11 cellular contexts compared by ENCODE assay signal in genomic region chr5:65190328-65191053, GRCh38.
DNase-seq lines count a peak whose midpoint lies in the region; ATAC-seq, FAIRE-seq and TF ChIP-seq lines count a peak whose summit lies in the region.
"Had no signal": no experiment of that assay in that cellular context is flagged by ENCODE, and none has a peak within 500 bp of the region (broad histone marks: within the 10 kb centered on the region; RNA-seq: fewer than 3 reads in every experiment).

No MANE protein-coding gene starts in this region.

- H4K20me1 ChIP-seq in SK-N-SH (ENCODE audit: insufficient read depth): no peaks in the 10 kb centered on the region

- H3K27me3 ChIP-seq in SK-N-SH (ENCODE audit: insufficient read depth): no peaks in the 10 kb centered on the region
- H3K27me3 ChIP-seq in mesendoderm (ENCODE audit: insufficient read depth, low read length, poor library complexity): no peaks in the 10 kb centered on the region
- no peaks in the 10 kb centered on the region for H3K27me3 ChIP-seq in small intestine (ENCODE audit: control insufficient read depth in 2 of 2, insufficient read depth in 2 of 2, low read length in 2 of 2)
- H3K27me3 ChIP-seq: neural progenitor cell had no signal

- H3K4me3 Mint-ChIP-seq in HFFc6: peak overlapping the region; percentile 58
- H3K4me3 Mint-ChIP-seq: neural progenitor cell had no signal

- H3K9me3 ChIP-seq in SK-N-SH (no peaks in the 10 kb centered on the region), small intestine (ENCODE audit: control insufficient read depth, low read depth) (no peaks in the 10 kb centered on the region)

- H3K79me2 ChIP-seq in SK-N-SH (ENCODE audit: insufficient read depth) (peaks cover 37% of the 10 kb centered on the region; the same call in 1 of the 2 replicates), mesendoderm (ENCODE audit: control insufficient read depth, insufficient read depth, low read length) (no peaks in the 10 kb centered on the region)

- H3K9ac ChIP-seq in SK-N-SH: peak overlapping the region; percentile 76
- H3K9ac ChIP-seq in mesendoderm (ENCODE audit: low read length): no peak overlapping the region
- H3K9ac ChIP-seq: neural progenitor cell had no signal

- no peak for TF ChIP-seq POLR2A in erythroblast (IDR thresholded peaks at IDR 0.05; ENCODE audit: low read length)

- peaks cover 2 to 50% of the 10 kb centered on the region in 2 experiments for H3K36me3 ChIP-seq in SK-N-SH (replicated peaks in 1 of 2; ENCODE audit: control insufficient read depth in 1 of 2, insufficient read depth in 2 of 2, low read length in 1 of 2)
- H3K36me3 ChIP-seq in mesendoderm (ENCODE audit: control insufficient read depth, insufficient read depth, low read length): no peaks in the 10 kb centered on the region
- H3K36me3 ChIP-seq in small intestine (ENCODE audit: control insufficient read depth in 2 of 2, insufficient read depth in 2 of 2, low read length in 2 of 2): no peaks in the 10 kb centered on the region
- H3K36me3 ChIP-seq: neural progenitor cell had no signal

- peaks cover 91% of the 10 kb centered on the region for H3K4me1 Mint-ChIP-seq in HFFc6 (ENCODE audit: low read depth)
- H3K4me1 Mint-ChIP-seq: neural progenitor cell had no signal

- POLR2A ChIA-PET in SK-N-SH (lab: Yijun Ruan, JAX): no interaction called here

- H3K79me1 ChIP-seq in mesendoderm (ENCODE audit: low read length): no peaks in the 10 kb centered on the region

- peak overlapping the region; percentile 91 for H3K27ac Mint-ChIP-seq in HFFc6
- H3K27ac Mint-ChIP-seq: neural progenitor cell had no signal

- no peak overlapping the region for H3K18ac ChIP-seq in mesendoderm (ENCODE audit: low read length)

- H3K4me2 ChIP-seq in SK-N-SH: peak overlapping the region; percentile 40; the same call in 1 of the 2 replicates
- H3K4me2 ChIP-seq in mesendoderm (ENCODE audit: low read length): no peak overlapping the region
- H3K4me2 ChIP-seq: neural progenitor cell had no signal

- CTCF ChIA-PET in SK-N-SH (lab: Yijun Ruan, JAX): no interaction called here

- FAIRE-seq in small intestine (lab: Jason Lieb, UNC): no peak
- FAIRE-seq in D721Med (lab: Jason Lieb, UNC): no peak
- FAIRE-seq: colon had no signal

- DNase-seq in HFFc6 (peak; percentile 91), SK-N-SH (no peak), mesendoderm (no peak), small intestine (no peak), erythroblast (lab: John Stamatoyannopoulos, UW) (no peak), D721Med (ENCODE audit: insufficient read length, low spot score) (no peak)
- DNase-seq: Right ventricle myocardium superior had no signal

- no peak overlapping the region for H3K56ac ChIP-seq in mesendoderm (ENCODE audit: low read length)

- H2AK5ac ChIP-seq in mesendoderm (ENCODE audit: low read length): no peak overlapping the region

- H3K4me3 ChIP-seq in SK-N-SH (ENCODE audit: low read depth in 2 of 2, low read length in 1 of 2): no peak overlapping the region
- no peak overlapping the region for H3K4me3 ChIP-seq in mesendoderm (ENCODE audit: low read length)
- H3K4me3 ChIP-seq in small intestine (ENCODE audit: low read depth in 1 of 2, low read length in 2 of 2): no peak overlapping the region
- H3K4me3 ChIP-seq: neural progenitor cell had no signal

- no peaks in the 10 kb centered on the region for H3K9me2 ChIP-seq in SK-N-SH

- H3K4ac ChIP-seq in mesendoderm (ENCODE audit: low read depth, low read length): no peak overlapping the region

- H3K27ac ChIP-seq in SK-N-SH (ENCODE audit: low read depth in 2 of 2, low read length in 1 of 2): peak overlapping the region; percentile 77 to 98
- H3K27ac ChIP-seq in mesendoderm (ENCODE audit: low read depth, low read length): no peak overlapping the region
- no peak overlapping the region for H3K27ac ChIP-seq in small intestine (ENCODE audit: low read depth in 1 of 2, low read length in 1 of 2)
- H3K27ac ChIP-seq: neural progenitor cell had no signal

- TF ChIP-seq EP300 in SK-N-SH (IDR thresholded peaks at IDR 0.05; ENCODE audit: borderline replicate concordance in 1 of 2, low read depth in 1 of 2, low read length in 1 of 2): peak in 1 of 2 experiments; percentile 97; a peak in 2 of 4 replicates

- no peak for TF ChIP-seq RAD21 in SK-N-SH (IDR thresholded peaks at IDR 0.05; ENCODE audit: low read length)

- H4K8ac ChIP-seq in mesendoderm (ENCODE audit: low read depth, low read length): no peak overlapping the region

- peak overlapping the region; percentile 98 for H2BK15ac ChIP-seq in mesendoderm (replicated peaks; ENCODE audit: low read depth)

- ATAC-seq in GM18508 (IDR thresholded peaks at IDR 0.05; ENCODE audit: insufficient read depth, unreplicated experiment) (peak; percentile 78), HG03521 (IDR thresholded peaks at IDR 0.05; ENCODE audit: unreplicated experiment) (no peak)

- H4K5ac ChIP-seq in mesendoderm (ENCODE audit: low read length): no peak overlapping the region

- 15% methylated on average over 3 of the region's 3 CpGs for WGBS in SK-N-SH (ENCODE audit: low lambda C conversion rate)
- WGBS in mesendoderm (ENCODE audit: extremely low coverage, insufficient coverage, low lambda C conversion rate): no CpG with 5 or more reads among the region's 3 CpGs
- 74 to 76% (median 75%) methylated on average over 3 of the region's 3 CpGs for WGBS in small intestine, 3 donors

- H2AFZ ChIP-seq in SK-N-SH (ENCODE audit: low read depth): no peak overlapping the region
- H2AFZ ChIP-seq: neural progenitor cell had no signal

- H3K23ac ChIP-seq in mesendoderm (ENCODE audit: low read length): no peak overlapping the region

- no peak overlapping the region for H2BK120ac ChIP-seq in mesendoderm (ENCODE audit: low read depth, low read length)

- peaks cover 48% of the 10 kb centered on the region for H3K36me3 Mint-ChIP-seq in HFFc6 (ENCODE audit: low read depth)

- H2BK5ac ChIP-seq in mesendoderm (ENCODE audit: low read length): no peak overlapping the region

- peaks cover 2% of the 10 kb centered on the region; the same call in 1 of the 2 replicates for H3K27me3 Mint-ChIP-seq in HFFc6 (ENCODE audit: insufficient read depth)

- peaks cover 67% of the 10 kb centered on the region for H3F3A ChIP-seq in SK-N-SH (replicated peaks; ENCODE audit: insufficient read depth)

- TF ChIP-seq CTCF in HFFc6 (IDR thresholded peaks at IDR 0.05): no peak
- TF ChIP-seq CTCF in SK-N-SH (IDR thresholded peaks at IDR 0.05): no peak
- TF ChIP-seq CTCF in D721Med (IDR thresholded peaks at IDR 0.05; ENCODE audit: insufficient read depth, missing control alignments): no peak

- peaks cover 0 to 29% of the 10 kb centered on the region in 2 experiments for H3K4me1 ChIP-seq in SK-N-SH (ENCODE audit: control insufficient read depth in 1 of 2, insufficient read depth in 2 of 2, low read depth in 1 of 2, low read length in 1 of 2)
- H3K4me1 ChIP-seq in mesendoderm (ENCODE audit: control insufficient read depth, low read depth, low read length): no peaks in the 10 kb centered on the region
- no peaks in the 10 kb centered on the region for H3K4me1 ChIP-seq in small intestine (ENCODE audit: control insufficient read depth in 2 of 2, insufficient read depth in 1 of 2, low read depth in 1 of 2, low read length in 1 of 2)

- no peaks in the 10 kb centered on the region for H3K9me3 Mint-ChIP-seq in HFFc6
- H3K9me3 Mint-ChIP-seq: neural progenitor cell had no signal

TF ChIP-seq in SK-N-SH, 30 proteins besides CTCF, POLR2A, EP300 and RAD21 (continues in another document):
- TF ChIP-seq FOSL2 (IDR thresholded peaks at IDR 0.05; ENCODE audit: borderline replicate concordance, low read depth) (peak; percentile 93), USF1 (IDR thresholded peaks at IDR 0.05; ENCODE audit: borderline replicate concordance, low read depth) (no peak), RCOR1 (IDR thresholded peaks at IDR 0.05; ENCODE audit: low read length) (no peak), NFIC (IDR thresholded peaks at IDR 0.05; ENCODE audit: borderline replicate concordance) (peak; percentile 65; the same call in 1 of the 2 replicates), GABPA (IDR thresholded peaks at IDR 0.05; ENCODE audit: low read depth) (no peak), ZBTB33 (IDR thresholded peaks at IDR 0.05; ENCODE audit: borderline replicate concordance, low read depth) (peak; percentile 78), PBX3 (IDR thresholded peaks at IDR 0.05) (peak; percentile 76), ELF1 (IDR thresholded peaks at IDR 0.05) (0 out of 2 replicates have a peak, but pooled peaks have one; percentile 21), CHD2 (IDR thresholded peaks at IDR 0.05; ENCODE audit: low read length, partially characterized antibody) (no peak)

Comparison
In these comparisons a context has a peak if more than half of its experiments do, and no peak if none do; other contexts are left out.
1. H3K27ac ChIP-seq: peak in SK-N-SH (2 of 2); none in mesendoderm (single experiment) and small intestine (0 of 2).